In the genomic region with DNA sequence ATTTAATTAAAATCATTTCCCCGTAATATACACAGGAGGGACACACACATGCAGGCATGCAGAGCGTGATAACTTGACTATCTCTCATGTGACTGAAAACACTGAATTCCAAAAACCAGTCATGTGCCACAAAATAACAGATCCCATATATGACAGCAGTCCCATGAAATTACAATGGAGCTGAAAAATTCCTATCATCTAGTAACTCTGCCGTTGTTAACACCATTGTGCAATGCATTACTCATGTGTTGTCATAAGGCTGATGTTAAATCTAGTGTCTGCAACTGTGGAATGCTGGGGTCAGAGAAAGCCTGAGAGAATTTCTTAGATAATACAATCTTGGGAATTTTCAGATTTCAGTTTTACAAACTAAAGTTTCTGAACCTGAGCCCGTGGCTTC, we compare ENCODE assay signal across 14 cellular contexts.
DNase-seq lines count a peak whose midpoint lies in the region; ATAC-seq and TF ChIP-seq lines count a peak whose summit lies in the region.
"Had no signal": no experiment of that assay in that cellular context is flagged by ENCODE, and none has a peak within 500 bp of the region (broad histone marks: within the 10 kb centered on the region; RNA-seq: fewer than 3 reads in every experiment).

No MANE protein-coding gene starts in this region.

- no peak overlapping the region for H3K4me2 ChIP-seq in mammary epithelial cell (ENCODE audit: insufficient read depth, low read depth, low read length)

- dilution Hi-C loops in mammary epithelial cell (cut with HindIII; ENCODE audit: low sequenced_read_pairs): no loop called here

- BruUV-seq in mammary epithelial cell (replicated peaks; lab: Mats Ljungman, UMichigan): no TSS peak

- 54% methylated on average over 4 of the region's 4 CpGs for WGBS in mammary epithelial cell (ENCODE audit: low coverage, missing lambda C conversion rate)

- no peak overlapping the region for H3K4me3 ChIP-seq in mammary epithelial cell (replicated peaks in 1 of 3; ENCODE audit: insufficient read depth in 1 of 3, low read depth in 2 of 3, low read length in 3 of 3)
- H3K4me3 ChIP-seq: gastrocnemius medialis had no signal

- TF ChIP-seq EP300 in Ishikawa (IDR thresholded peaks at IDR 0.05; ENCODE audit: borderline replicate concordance): no peak

- no peak for ATAC-seq in HG02938 (IDR thresholded peaks at IDR 0.05; ENCODE audit: unreplicated experiment)
- ATAC-seq in HG02588 (IDR thresholded peaks at IDR 0.05; ENCODE audit: unreplicated experiment): no peak
- ATAC-seq: gastrocnemius medialis had no signal

- peaks cover 7% of the 10 kb centered on the region for H3K4me1 ChIP-seq in mammary epithelial cell (ENCODE audit: insufficient read depth, low read length)

- no peak overlapping the region for H3K27ac ChIP-seq in mammary epithelial cell (ENCODE audit: insufficient read depth, low read depth, low read length)
- H3K27ac ChIP-seq: gastrocnemius medialis had no signal

- TF ChIP-seq CTCF in mammary epithelial cell (conservative IDR thresholded peaks at IDR 0.05 in 1 of 2, IDR thresholded peaks at IDR 0.05 in 1 of 2; ENCODE audit: extremely low read depth in 1 of 2, insufficient read depth in 1 of 2, low read depth in 1 of 2, low read length in 2 of 2): no peak

- no peaks in the 10 kb centered on the region for H3K9me3 ChIP-seq in mammary epithelial cell (replicated peaks; ENCODE audit: insufficient read depth, low read length)
- H3K9me3 ChIP-seq: gastrocnemius medialis had no signal

- H3K9ac ChIP-seq in mammary epithelial cell (ENCODE audit: insufficient read depth, low read length): no peak overlapping the region

- DNase-seq in ACHN (peak; percentile 76), mammary epithelial cell (peak; percentile 90), kidney tubule cell (ENCODE audit: low spot score) (peak; percentile 87), NCI-H1436 (lab: John Stamatoyannopoulos, UW) (no peak), OCI-M2 (lab: John Stamatoyannopoulos, UW; ENCODE audit: unreplicated experiment) (no peak)
- DNase-seq: activated CD4-positive, CD25-positive, alpha-beta regulatory T cell; activated naive CD4-positive, alpha-beta T cell treated with anti-CD3 and anti-CD28 coated beads, Interleukin-2, amount 50 U/mL, for 16 hours; CD4-positive, alpha-beta T cell; gastrocnemius medialis; H9; NCI-H510A treated with DMSO at 0.1 percent for 48 hours had no signal

- no peaks in the 10 kb centered on the region for H4K20me1 ChIP-seq in mammary epithelial cell (ENCODE audit: insufficient read depth, low read length)

- no peak overlapping the region for H2AFZ ChIP-seq in mammary epithelial cell (ENCODE audit: low read depth, low read length)

- no peak for TF ChIP-seq RAD21 in Ishikawa (IDR thresholded peaks at IDR 0.05; ENCODE audit: low read depth)

- intact Hi-C loops in mammary epithelial cell (cut with micrococcal nuclease): no loop called here

- CTCF ChIA-PET in mammary epithelial cell (lab: Charles Lee; ENCODE audit: low non-redundant PET): no interaction called here

- in situ Hi-C loops in ACHN (cut with HindIII; ENCODE audit: low pct_ligation_motif_present, low pct_unique_long_range_greater_than_20kb, low sequenced_read_pairs): no loop called here
- in situ Hi-C loops in mammary epithelial cell (cut with MboI; ENCODE audit: low sequenced_read_pairs in 2 of 2): no loop called here

- H3K27me3 ChIP-seq in mammary epithelial cell (ENCODE audit: insufficient read depth, low read length): no peaks in the 10 kb centered on the region
- H3K27me3 ChIP-seq: gastrocnemius medialis had no signal

- peaks cover 6% of the 10 kb centered on the region for H3K79me2 ChIP-seq in mammary epithelial cell (ENCODE audit: insufficient read depth, low read length)

- no peaks in the 10 kb centered on the region for H3K36me3 ChIP-seq in mammary epithelial cell (ENCODE audit: insufficient read depth, low read length)
- H3K36me3 ChIP-seq: gastrocnemius medialis had no signal

TF ChIP-seq in Ishikawa, 13 proteins besides CTCF, POLR2A, EP300 and RAD21:
- TF ChIP-seq TEAD4 (IDR thresholded peaks at IDR 0.05): no peak
- peak; percentile 68 for TF ChIP-seq CEBPB (IDR thresholded peaks at IDR 0.05)
TF ChIP-seq in Ishikawa: peak in this region for 1.

Comparison
In these comparisons a context has a peak if more than half of its experiments do, and no peak if none do; other contexts are left out.
1. DNase-seq: peak in ACHN (single experiment), mammary epithelial cell (single experiment) and kidney tubule cell (single experiment); none in NCI-H1436 (single experiment) and OCI-M2 (single experiment).